21 cellular contexts compared by ENCODE assay signal in genomic region chr17:19372004-19372365, GRCh38. TPM values are rescaled to one million over a fixed set of nuclear protein-coding genes. Genes with fewer than 3 reads are reported as not detected.
DNase-seq lines count a peak whose midpoint lies in the region; ATAC-seq lines count a peak whose summit lies in the region.
"Had no signal": no experiment of that assay in that cellular context is flagged by ENCODE, and none has a peak within 500 bp of the region (broad histone marks: within the 10 kb centered on the region; RNA-seq: fewer than 3 reads in every experiment).

No MANE protein-coding gene starts in this region.

- no peak for DNase-seq in stimulated activated naive CD8-positive, alpha-beta T cell treated with anti-CD3 and anti-CD28 coated beads, Interleukin-15, Interleukin-2, amounts not matched to agents 100 U/mL and 50 U/mL, for 24 hours
- no peak for DNase-seq in stimulated activated naive CD8-positive, alpha-beta T cell treated with anti-CD3 and anti-CD28 coated beads, Interleukin-15, amount 100 ng/mL, for 72 hours
- no peak for DNase-seq in memory B cell (ENCODE audit: low spot score in 2 of 2)
- DNase-seq in NCI-H2171 treated with DMSO at 0.1 percent for 48 hours (lab: John Stamatoyannopoulos, UW): no peak
- DNase-seq in AML-193 (lab: John Stamatoyannopoulos, UW): no peak
- no peak for DNase-seq in NCI-H1105 treated with DMSO at 0.1 percent for 48 hours (lab: John Stamatoyannopoulos, UW)
- DNase-seq: activated CD4-positive, CD25-positive, alpha-beta regulatory T cell; activated naive CD8-positive, alpha-beta T cell treated with anti-CD3 and anti-CD28 coated beads for 36 hours; DMS53; foreskin keratinocyte; HFFc6; left colon; mesendoderm; NCI-H1105; NCI-H2081; OCI-M1; stimulated activated naive B cell treated with anti-CD40 and anti-IgM and Interleukin-4, amounts not matched to agents 10 μg/mL and 1 μg/mL and 100 μg/mL, for 72 hours had no signal

- H3K4me3 Mint-ChIP-seq in stimulated activated naive CD8-positive, alpha-beta T cell treated with anti-CD3 and anti-CD28 coated beads, Interleukin-15, amount 100 ng/mL, for 72 hours: no peak overlapping the region
- peak overlapping the region; percentile 77 for H3K4me3 Mint-ChIP-seq in activated T-helper 17 cell treated with anti-CD3 and anti-CD28 coated beads, Interleukin-2, amount 50 U/mL, for 72 hours
- H3K4me3 Mint-ChIP-seq in memory B cell: no peak overlapping the region
- H3K4me3 Mint-ChIP-seq: HFFc6; stimulated activated naive B cell treated with anti-CD40 and anti-IgM and Interleukin-4, amounts not matched to agents 10 μg/mL and 1 μg/mL and 100 μg/mL, for 72 hours had no signal

- H3K9me3 Mint-ChIP-seq in stimulated activated naive CD8-positive, alpha-beta T cell treated with anti-CD3 and anti-CD28 coated beads, Interleukin-15, amount 100 ng/mL, for 72 hours: no peaks in the 10 kb centered on the region
- H3K9me3 Mint-ChIP-seq in activated T-helper 17 cell treated with anti-CD3 and anti-CD28 coated beads, Interleukin-2, amount 50 U/mL, for 72 hours: no peaks in the 10 kb centered on the region
- H3K9me3 Mint-ChIP-seq in memory B cell: no peaks in the 10 kb centered on the region
- H3K9me3 Mint-ChIP-seq: activated naive CD8-positive, alpha-beta T cell treated with anti-CD3 and anti-CD28 coated beads for 36 hours; activated T-helper 1 cell treated with anti-CD3 and anti-CD28 coated beads, Interleukin-12 subunit alpha, Interleukin-12 subunit beta, Interleukin-2, Interleukin-4 antibody, amounts not matched to agents 30 ng/mL and 10 ng/mL and 1 ng/mL, durations not matched to agents 14 hours and 24 hours and 36 hours; HFFc6; stimulated activated naive B cell treated with anti-CD40 and anti-IgM and Interleukin-4, amounts not matched to agents 10 μg/mL and 1 μg/mL and 100 μg/mL, for 72 hours had no signal

- ATAC-seq in stimulated activated naive CD8-positive, alpha-beta T cell treated with anti-CD3 and anti-CD28 coated beads, Interleukin-15, Interleukin-2, amounts not matched to agents 100 U/mL and 50 U/mL, for 24 hours: peak; percentile 7
- no peak for ATAC-seq in stimulated activated naive CD8-positive, alpha-beta T cell treated with anti-CD3 and anti-CD28 coated beads, Interleukin-15, amount 100 ng/mL, for 72 hours
- no peak for ATAC-seq in activated T-helper 17 cell treated with anti-CD3 and anti-CD28 coated beads, Interleukin-2, amount 50 U/mL, for 72 hours (replicated peaks)
- ATAC-seq in memory B cell (ENCODE audit: low read depth): no peak
- ATAC-seq: foreskin keratinocyte, left colon had no signal

- H3K36me3 Mint-ChIP-seq in activated T-helper 17 cell treated with anti-CD3 and anti-CD28 coated beads, Interleukin-2, amount 50 U/mL, for 72 hours (ENCODE audit: low read depth): no peaks in the 10 kb centered on the region
- H3K36me3 Mint-ChIP-seq in memory B cell: peaks cover 2% of the 10 kb centered on the region
- H3K36me3 Mint-ChIP-seq: activated naive CD8-positive, alpha-beta T cell treated with anti-CD3 and anti-CD28 coated beads for 36 hours had no signal

- peaks cover 40% of the 10 kb centered on the region for H3K4me1 Mint-ChIP-seq in stimulated activated naive CD8-positive, alpha-beta T cell treated with anti-CD3 and anti-CD28 coated beads, Interleukin-15, amount 100 ng/mL, for 72 hours
- peaks cover 24% of the 10 kb centered on the region for H3K4me1 Mint-ChIP-seq in activated T-helper 17 cell treated with anti-CD3 and anti-CD28 coated beads, Interleukin-2, amount 50 U/mL, for 72 hours
- H3K4me1 Mint-ChIP-seq in memory B cell: peaks cover 39% of the 10 kb centered on the region

- H3K27ac Mint-ChIP-seq in stimulated activated naive CD8-positive, alpha-beta T cell treated with anti-CD3 and anti-CD28 coated beads, Interleukin-15, amount 100 ng/mL, for 72 hours: peak overlapping the region in 1 of 2 donors; percentile 85
- no peak overlapping the region for H3K27ac Mint-ChIP-seq in activated T-helper 17 cell treated with anti-CD3 and anti-CD28 coated beads, Interleukin-2, amount 50 U/mL, for 72 hours
- peak overlapping the region; percentile 76 for H3K27ac Mint-ChIP-seq in memory B cell
- H3K27ac Mint-ChIP-seq: activated naive CD8-positive, alpha-beta T cell treated with anti-CD3 and anti-CD28 coated beads for 36 hours; HFFc6; stimulated activated naive B cell treated with anti-CD40 and anti-IgM and Interleukin-4, amounts not matched to agents 10 μg/mL and 1 μg/mL and 100 μg/mL, for 72 hours had no signal

- H3K27me3 Mint-ChIP-seq in stimulated activated naive CD8-positive, alpha-beta T cell treated with anti-CD3 and anti-CD28 coated beads, Interleukin-15, amount 100 ng/mL, for 72 hours: no peaks in the 10 kb centered on the region
- no peaks in the 10 kb centered on the region for H3K27me3 Mint-ChIP-seq in activated T-helper 17 cell treated with anti-CD3 and anti-CD28 coated beads, Interleukin-2, amount 50 U/mL, for 72 hours
- no peaks in the 10 kb centered on the region for H3K27me3 Mint-ChIP-seq in memory B cell
- H3K27me3 Mint-ChIP-seq: activated naive CD8-positive, alpha-beta T cell treated with anti-CD3 and anti-CD28 coated beads for 36 hours; stimulated activated naive B cell treated with anti-CD40 and anti-IgM and Interleukin-4, amounts not matched to agents 10 μg/mL and 1 μg/mL and 100 μg/mL, for 72 hours had no signal

RNA-seq across cellular contexts. Expression of gene MAPK7, which starts 6.3 kb away (rescaled TPM):
- total RNA-seq in activated T-helper 17 cell treated with anti-CD3 and anti-CD28 coated beads, Interleukin-2, amount 50 U/mL, for 72 hours: 10 to 100 TPM; 22.1 to 39.3 TPM

RNA-seq across cellular contexts. Expression of gene B9D1, which starts 9.5 kb away (rescaled TPM):
- total RNA-seq in activated T-helper 17 cell treated with anti-CD3 and anti-CD28 coated beads, Interleukin-2, amount 50 U/mL, for 72 hours: 1 to 10 TPM; 2.8 to 3.4 TPM

RNA-seq across cellular contexts. Expression of gene MFAP4, which starts 15.0 kb away (rescaled TPM):
- not detected for total RNA-seq in activated T-helper 17 cell treated with anti-CD3 and anti-CD28 coated beads, Interleukin-2, amount 50 U/mL, for 72 hours
- total RNA-seq: activated T-helper 1 cell treated with anti-CD3 and anti-CD28 coated beads, Interleukin-12 subunit alpha, Interleukin-12 subunit beta, Interleukin-2, Interleukin-4 antibody, amounts not matched to agents 30 ng/mL and 10 ng/mL and 1 ng/mL, durations not matched to agents 14 hours and 24 hours and 36 hours; foreskin keratinocyte; NCI-H460 had no signal

RNA-seq across cellular contexts. Expression of gene RNF112, which starts 39.0 kb away (rescaled TPM):
- 1 to 10 TPM in 1 of 2 donors, under 1 TPM in 1; 0.56 to 3.1 TPM for total RNA-seq in activated T-helper 17 cell treated with anti-CD3 and anti-CD28 coated beads, Interleukin-2, amount 50 U/mL, for 72 hours
- total RNA-seq: activated T-helper 1 cell treated with anti-CD3 and anti-CD28 coated beads, Interleukin-12 subunit alpha, Interleukin-12 subunit beta, Interleukin-2, Interleukin-4 antibody, amounts not matched to agents 30 ng/mL and 10 ng/mL and 1 ng/mL, durations not matched to agents 14 hours and 24 hours and 36 hours; renal cortical epithelial cell had no signal
